25 cellular contexts compared by ENCODE assay signal in genomic region chr13:104253063-104253680, GRCh38.
DNase-seq lines count a peak whose midpoint lies in the region; ATAC-seq, FAIRE-seq and TF ChIP-seq lines count a peak whose summit lies in the region.
"Had no signal": no experiment of that assay in that cellular context is flagged by ENCODE, and none has a peak within 500 bp of the region (broad histone marks: within the 10 kb centered on the region; RNA-seq: fewer than 3 reads in every experiment).

No MANE protein-coding gene starts in this region.

- no TSS peak for BruUV-seq in endothelial cell of umbilical vein (replicated peaks; lab: Mats Ljungman, UMichigan)

- POLR2A ChIA-PET in endothelial cell of umbilical vein (lab: Charles Lee): no interaction called here

- H3K9me1 ChIP-seq in endothelial cell of umbilical vein (replicated peaks; ENCODE audit: control insufficient read depth, extremely low read depth, insufficient read depth, low read length): no peaks in the 10 kb centered on the region

- H3F3A ChIP-seq in neural progenitor cell (ENCODE audit: low read depth): no peaks in the 10 kb centered on the region

- H2AFZ ChIP-seq in endothelial cell of umbilical vein (ENCODE audit: low read depth, low read length) (no peak overlapping the region), neural progenitor cell (replicated peaks) (peak overlapping the region; percentile 30)

- intact Hi-C loops in endothelial cell of umbilical vein (cut with micrococcal nuclease) (no loop called here), left ventricle myocardium superior (cut with micrococcal nuclease) (no loop called here)

- H3K27me3 Mint-ChIP-seq in neural progenitor cell (ENCODE audit: insufficient read depth, low read depth): no peaks in the 10 kb centered on the region
- H3K27me3 Mint-ChIP-seq: activated CD4-positive, alpha-beta T cell treated with anti-CD3 and anti-CD28 coated beads, Interleukin-2, amount 10 ng/mL, durations not matched to agents 7 days and 5 days had no signal

- H3K4me3 ChIP-seq in endothelial cell of umbilical vein (replicated peaks in 1 of 3; ENCODE audit: insufficient read depth in 1 of 3, low read depth in 1 of 3, low read length in 3 of 3): no peak overlapping the region
- H3K4me3 ChIP-seq in neural progenitor cell: no peak overlapping the region
- H3K4me3 ChIP-seq: BLaER1, tibial nerve had no signal

- H3K27me3 ChIP-seq in endothelial cell of umbilical vein (ENCODE audit: control insufficient read depth in 2 of 2, insufficient read depth in 2 of 2, low read length in 2 of 2): no peaks in the 10 kb centered on the region
- no peaks in the 10 kb centered on the region for H3K27me3 ChIP-seq in neural progenitor cell
- H3K27me3 ChIP-seq: BLaER1, tibial nerve had no signal

- H3K9me3 ChIP-seq in endothelial cell of umbilical vein (replicated peaks; ENCODE audit: control insufficient read depth, insufficient read depth, low read length): no peaks in the 10 kb centered on the region
- H3K9me3 ChIP-seq in neural progenitor cell (ENCODE audit: low read depth): no peaks in the 10 kb centered on the region
- H3K9me3 ChIP-seq: BLaER1, tibial nerve had no signal

- H3K27ac Mint-ChIP-seq in neural progenitor cell: no peak overlapping the region
- H3K27ac Mint-ChIP-seq: activated CD4-positive, alpha-beta T cell treated with anti-CD3 and anti-CD28 coated beads, Interleukin-2, amount 10 ng/mL, durations not matched to agents 7 days and 5 days; nephron progenitor cell had no signal

- H3K27ac ChIP-seq in endothelial cell of umbilical vein (ENCODE audit: insufficient read depth, low read depth, low read length): no peak overlapping the region
- H3K27ac ChIP-seq in neural progenitor cell: no peak overlapping the region
- H3K27ac ChIP-seq: 22Rv1, BLaER1, dorsolateral prefrontal cortex, tibial nerve had no signal

- H3K9ac ChIP-seq in endothelial cell of umbilical vein (replicated peaks; ENCODE audit: extremely low read depth, insufficient read depth, low read length): no peak overlapping the region
- no peak overlapping the region for H3K9ac ChIP-seq in neural progenitor cell
- H3K9ac ChIP-seq: BLaER1 had no signal

- CTCF ChIA-PET in endothelial cell of umbilical vein (lab: Charles Lee): interaction anchor here (0.6 to 1.0 kb wide), 2 partner anchors 13 to 371 kb away, joined by 3 read pairs; no protein-coding TSS in a partner anchor

- TF ChIP-seq CTCF in endothelial cell of umbilical vein (IDR thresholded peaks at IDR 0.05; ENCODE audit: extremely low read depth in 1 of 2, insufficient read depth in 1 of 2, low read depth in 1 of 2, low read length in 2 of 2): no peak
- no peak for TF ChIP-seq CTCF in neural progenitor cell (IDR thresholded peaks at IDR 0.05)

- no peaks in the 10 kb centered on the region for H3K9me3 Mint-ChIP-seq in neural progenitor cell
- H3K9me3 Mint-ChIP-seq: activated CD4-positive, alpha-beta T cell treated with anti-CD3 and anti-CD28 coated beads, Interleukin-2, amount 10 ng/mL, durations not matched to agents 7 days and 5 days; nephron progenitor cell had no signal

- no peak for ATAC-seq in left ventricle myocardium superior
- no peak for ATAC-seq in GM18868 (IDR thresholded peaks at IDR 0.05; ENCODE audit: unreplicated experiment)
- ATAC-seq: HCT116 had no signal

- no peaks in the 10 kb centered on the region for H3K36me3 Mint-ChIP-seq in neural progenitor cell

- H3K4me2 ChIP-seq in endothelial cell of umbilical vein (ENCODE audit: insufficient read depth, low read length) (peak overlapping the region; percentile 4), neural progenitor cell (no peak overlapping the region)
- H3K4me2 ChIP-seq: BLaER1 had no signal

- H3K36me3 ChIP-seq in endothelial cell of umbilical vein (ENCODE audit: control insufficient read depth in 2 of 2, extremely low read depth in 1 of 2, insufficient read depth in 2 of 2, low read length in 2 of 2) (no peaks in the 10 kb centered on the region), neural progenitor cell (no peaks in the 10 kb centered on the region)
- H3K36me3 ChIP-seq: BLaER1, tibial nerve had no signal

- no peak for FAIRE-seq in endothelial cell of umbilical vein (lab: Jason Lieb, UNC)
- FAIRE-seq: GM18507, HTR-8/SVneo, islet of Langerhans, RCC 7860 had no signal

- TF ChIP-seq POLR2A in endothelial cell of umbilical vein (IDR thresholded peaks at IDR 0.05; ENCODE audit: low read depth, low read length): no peak

- no peaks in the 10 kb centered on the region for H3K79me2 ChIP-seq in endothelial cell of umbilical vein (ENCODE audit: control insufficient read depth, insufficient read depth, low read length)
- H3K79me2 ChIP-seq in neural progenitor cell (ENCODE audit: low read depth): no peaks in the 10 kb centered on the region

- peaks cover 18% of the 10 kb centered on the region for H3K4me1 Mint-ChIP-seq in neural progenitor cell
- H3K4me1 Mint-ChIP-seq: activated CD4-positive, alpha-beta T cell treated with anti-CD3 and anti-CD28 coated beads, Interleukin-2, amount 10 ng/mL, durations not matched to agents 7 days and 5 days had no signal

- H3K4me1 ChIP-seq in endothelial cell of umbilical vein (ENCODE audit: control insufficient read depth, extremely low read depth, insufficient read depth, low read length): peaks cover 3% of the 10 kb centered on the region
- H3K4me1 ChIP-seq in neural progenitor cell: no peaks in the 10 kb centered on the region
- H3K4me1 ChIP-seq: BLaER1, tibial nerve had no signal

- DNase-seq in DMS153 (lab: John Stamatoyannopoulos, UW) (peak; percentile 18), DMS153 treated with DMSO at 0.1 percent for 48 hours (lab: John Stamatoyannopoulos, UW; ENCODE audit: unreplicated experiment) (no peak), NCI-H524 treated with DMSO at 0.1 percent for 48 hours (lab: John Stamatoyannopoulos, UW) (peak; percentile 2), endothelial cell of umbilical vein (ENCODE audit: low read depth, low spot score) (peak; percentile 54), neural progenitor cell (ENCODE audit: low spot score) (no peak), anterior cingulate cortex (lab: John Stamatoyannopoulos, UW) (no peak), left ventricle myocardium superior (no peak)
- DNase-seq: activated CD4-positive, alpha-beta T cell treated with anti-CD3 and anti-CD28 coated beads, Interleukin-2, amount 10 ng/mL, durations not matched to agents 7 days and 5 days; activated naive CD4-positive, alpha-beta T cell treated with anti-CD3 and anti-CD28 coated beads, Interleukin-2, amount 50 U/mL, for 16 hours; DMS 273 treated with DMSO at 0.1 percent for 48 hours; dorsolateral prefrontal cortex; mesendoderm; NCI-H187 treated with DMSO at 0.1 percent for 48 hours; NCI-H774; nephron progenitor cell; stimulated activated naive CD4-positive, alpha-beta T cell had no signal

- dilution Hi-C loops in endothelial cell of umbilical vein (cut with MboI; ENCODE audit: extremely low pct_ligation_motif_present, low sequenced_read_pairs): no loop called here

- no peak overlapping the region for H3K4me3 Mint-ChIP-seq in neural progenitor cell
- H3K4me3 Mint-ChIP-seq: activated CD4-positive, alpha-beta T cell treated with anti-CD3 and anti-CD28 coated beads, Interleukin-2, amount 10 ng/mL, durations not matched to agents 7 days and 5 days; nephron progenitor cell had no signal

- H4K20me1 ChIP-seq in endothelial cell of umbilical vein (replicated peaks; ENCODE audit: control insufficient read depth, extremely low read depth, insufficient read depth, low read length): no peaks in the 10 kb centered on the region
- H4K20me1 ChIP-seq in neural progenitor cell (ENCODE audit: low read depth): no peaks in the 10 kb centered on the region
- H4K20me1 ChIP-seq: BLaER1 had no signal

TF ChIP-seq in endothelial cell of umbilical vein, 7 proteins besides CTCF, POLR2A, EP300 and RAD21:
- no peak for TF ChIP-seq JUN (IDR thresholded peaks at IDR 0.05; ENCODE audit: borderline replicate concordance, insufficient read depth, insufficient read length, low read depth)

Comparison
In these comparisons a context has a peak if more than half of its experiments do, and no peak if none do; other contexts are left out.
1. DNase-seq: peak in DMS153 (single experiment), NCI-H524 treated with DMSO at 0.1 percent for 48 hours (single experiment) and endothelial cell of umbilical vein (single experiment); none in DMS153 treated with DMSO at 0.1 percent for 48 hours (single experiment), neural progenitor cell (single experiment), anterior cingulate cortex (0 of 58) and left ventricle myocardium superior (single experiment).